Comparison of ENCODE assay signal across 1 cellular context in genomic region chr16:84820305-84820684, GRCh38.
TF ChIP-seq lines count a peak whose summit lies in the region.

No MANE protein-coding gene starts in this region.

TF ChIP-seq in GM12878, 131 proteins besides CTCF, POLR2A, EP300 and RAD21 (continued from another document):
- TF ChIP-seq CEBPZ (IDR thresholded peaks at IDR 0.05; ENCODE audit: low read depth, low read length), result no peak
- TF ChIP-seq TCF12 (IDR thresholded peaks at IDR 0.05; ENCODE audit: low read depth, low read length), result no peak
- TF ChIP-seq DPF2 (IDR thresholded peaks at IDR 0.05), result no peak
- no peak for TF ChIP-seq FOS (IDR thresholded peaks at IDR 0.05; ENCODE audit: borderline replicate concordance, extremely low read depth, insufficient read length)
- no peak for TF ChIP-seq ZBTB11 (CRISPR knock-in tag; IDR thresholded peaks at IDR 0.05)
- no peak for TF ChIP-seq ATF3 (IDR thresholded peaks at IDR 0.05; ENCODE audit: borderline replicate concordance, extremely low read depth, low read depth, low read length)
